Comparison of ENCODE assay signal across 8 cellular contexts in genomic region chr12:153080-153746, GRCh38.
DNase-seq lines count a peak whose midpoint lies in the region; ATAC-seq and TF ChIP-seq lines count a peak whose summit lies in the region.

No MANE protein-coding gene starts in this region.

- peaks cover 9% of the 10 kb centered on the region for H3K27me3 Mint-ChIP-seq in endothelial cell (ENCODE audit: unreplicated experiment)
- H3K27me3 Mint-ChIP-seq in naive thymus-derived CD4-positive, alpha-beta T cell, result peaks cover 0 to 15% (median 0%) of the 10 kb centered on the region in 5 donors

- no peak for TF ChIP-seq EP300 in tibial nerve (IDR thresholded peaks at IDR 0.05)

- peak; percentile 47 for TF ChIP-seq CTCF in endothelial cell (IDR thresholded peaks at IDR 0.05; ENCODE audit: unreplicated experiment)
- TF ChIP-seq CTCF in tibial nerve (IDR thresholded peaks at IDR 0.05), result peak; percentile 16 to 48 (median 38)

- DNase-seq in DMS53 (lab: John Stamatoyannopoulos, UW), result peak; percentile 97
- DNase-seq in NCI-H524 (lab: John Stamatoyannopoulos, UW), result peak; percentile 70 to 75
- DNase-seq in activated CD4-positive, alpha-beta T cell treated with anti-CD3 and anti-CD28 coated beads, Interleukin-2, amount 50 U/mL, for 4 hours, result peak; percentile 19 to 27
- DNase-seq in endothelial cell (ENCODE audit: low spot score), result peak; percentile 86
- DNase-seq in naive thymus-derived CD4-positive, alpha-beta T cell, result peak; percentile 11 to 47 (median 24)
- peak in 1 of 2 donors; percentile 19 for DNase-seq in tibial nerve (ENCODE audit: low spot score in 2 of 2)

- no peaks in the 10 kb centered on the region for H3K9me3 ChIP-seq in naive thymus-derived CD4-positive, alpha-beta T cell (ENCODE audit: control insufficient read depth in 2 of 3, low read length in 3 of 3)
- no peaks in the 10 kb centered on the region for H3K9me3 ChIP-seq in tibial nerve

- no peaks in the 10 kb centered on the region for H3K9me3 Mint-ChIP-seq in endothelial cell (ENCODE audit: unreplicated experiment)
- H3K9me3 Mint-ChIP-seq in naive thymus-derived CD4-positive, alpha-beta T cell, result peaks cover 0 to 1% (median 0%) of the 10 kb centered on the region in 11 donors

- no peak for TF ChIP-seq POLR2A in tibial nerve (IDR thresholded peaks at IDR 0.05)

- peaks cover 16% of the 10 kb centered on the region for H3K4me1 Mint-ChIP-seq in endothelial cell (ENCODE audit: unreplicated experiment)
- peaks cover 0 to 12% (median 0%) of the 10 kb centered on the region in 7 donors for H3K4me1 Mint-ChIP-seq in naive thymus-derived CD4-positive, alpha-beta T cell

- no peaks in the 10 kb centered on the region for H3K4me1 ChIP-seq in naive thymus-derived CD4-positive, alpha-beta T cell (ENCODE audit: control insufficient read depth in 2 of 2, insufficient read depth in 2 of 2, low read length in 2 of 2)
- H3K4me1 ChIP-seq in tibial nerve, result no peaks in the 10 kb centered on the region

- ATAC-seq in HG02885 (IDR thresholded peaks at IDR 0.05; ENCODE audit: poor library complexity, unreplicated experiment), result peak; percentile 69
- ATAC-seq in naive thymus-derived CD4-positive, alpha-beta T cell, result peak; percentile 82
- ATAC-seq in GM18870 (IDR thresholded peaks at IDR 0.05; ENCODE audit: unreplicated experiment), result no peak

- no peak overlapping the region for H3K27ac ChIP-seq in naive thymus-derived CD4-positive, alpha-beta T cell (ENCODE audit: low read depth, low read length)
- H3K27ac ChIP-seq in tibial nerve, result no peak overlapping the region

- CTCF ChIA-PET in naive thymus-derived CD4-positive, alpha-beta T cell (lab: Charles Lee), result no interaction called here

- H3K4me3 ChIP-seq in naive thymus-derived CD4-positive, alpha-beta T cell (ENCODE audit: low read length), result no peak overlapping the region
- H3K4me3 ChIP-seq in tibial nerve, result no peak overlapping the region

- H3K27ac Mint-ChIP-seq in endothelial cell (ENCODE audit: unreplicated experiment), result no peak overlapping the region
- H3K27ac Mint-ChIP-seq in naive thymus-derived CD4-positive, alpha-beta T cell, result no peak overlapping the region

- peaks cover 4% of the 10 kb centered on the region for H3K36me3 Mint-ChIP-seq in endothelial cell (ENCODE audit: low read depth, unreplicated experiment)
- no peaks in the 10 kb centered on the region for H3K36me3 Mint-ChIP-seq in naive thymus-derived CD4-positive, alpha-beta T cell

- intact Hi-C loops in naive thymus-derived CD4-positive, alpha-beta T cell (cut with micrococcal nuclease), result no loop called here

- no peak overlapping the region for H3K4me3 Mint-ChIP-seq in endothelial cell (ENCODE audit: unreplicated experiment)
- no peak overlapping the region for H3K4me3 Mint-ChIP-seq in naive thymus-derived CD4-positive, alpha-beta T cell

- 22 to 23% methylated on average over 5 to 11 of the region's 11 CpGs for WGBS in tibial nerve, 2 donors

- POLR2A ChIA-PET in naive thymus-derived CD4-positive, alpha-beta T cell (lab: Charles Lee), result no interaction called here

- H3K27me3 ChIP-seq in naive thymus-derived CD4-positive, alpha-beta T cell (ENCODE audit: control insufficient read depth in 2 of 2, insufficient read depth in 2 of 2, low read length in 2 of 2), result no peaks in the 10 kb centered on the region
- no peaks in the 10 kb centered on the region for H3K27me3 ChIP-seq in tibial nerve

- no peaks in the 10 kb centered on the region for H3K36me3 ChIP-seq in naive thymus-derived CD4-positive, alpha-beta T cell (ENCODE audit: control insufficient read depth in 2 of 3, insufficient read depth in 3 of 3, low read length in 3 of 3)
- no peaks in the 10 kb centered on the region for H3K36me3 ChIP-seq in tibial nerve
